1 cellular context compared by ENCODE assay signal in the genomic region with DNA sequence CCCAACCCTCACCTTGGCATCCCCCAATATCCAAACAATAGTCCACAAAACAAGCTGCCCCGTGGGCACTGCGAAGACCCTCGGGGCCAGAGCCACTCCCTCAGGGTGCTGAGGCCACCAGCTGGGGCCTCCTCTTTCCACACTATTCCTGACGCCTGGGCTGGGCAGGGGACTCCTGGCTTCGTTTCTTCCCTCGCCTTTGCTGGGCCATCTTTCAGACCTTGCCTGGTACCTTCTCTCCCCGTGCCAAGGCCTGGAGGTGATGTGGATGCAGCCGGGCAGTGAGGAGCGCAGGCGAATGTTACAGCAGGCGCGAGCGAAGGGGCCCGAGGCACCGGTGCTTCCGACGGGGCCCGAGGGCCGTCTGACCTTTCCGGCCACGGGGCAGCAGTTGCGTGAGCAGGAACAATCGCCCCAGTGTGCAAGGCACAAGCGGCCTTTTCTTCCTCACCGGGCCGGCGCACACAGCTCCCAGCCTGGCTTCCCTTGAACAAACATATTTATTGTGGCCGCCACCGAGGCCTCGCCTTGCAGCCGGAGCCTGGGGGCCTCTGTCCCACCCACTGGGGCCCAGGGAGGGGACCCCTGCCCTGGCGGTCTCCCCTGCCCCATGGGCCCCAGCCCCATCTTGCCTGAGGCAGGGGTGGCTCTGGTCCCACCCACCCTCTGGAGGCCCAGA.
TF ChIP-seq lines count a peak whose summit lies in the region.

No MANE protein-coding gene starts in this region.

TF ChIP-seq in HepG2, 621 proteins besides CTCF, POLR2A, EP300 and RAD21 (continued from another document and continues in another):
- TF ChIP-seq TCF7 (IDR thresholded peaks at IDR 0.05; ENCODE audit: low read depth) (peak; percentile 62; the same call in 1 of the 2 replicates), ZNF615 (CRISPR knock-in tag; IDR thresholded peaks at IDR 0.05; ENCODE audit: borderline replicate concordance) (no peak), ZNF12 (CRISPR knock-in tag; IDR thresholded peaks at IDR 0.05) (peak; percentile 69), ZNF446 (CRISPR knock-in tag; IDR thresholded peaks at IDR 0.05) (no peak), ZNF616 (CRISPR knock-in tag; IDR thresholded peaks at IDR 0.05; ENCODE audit: low read depth) (peak; percentile 65; the same call in 1 of the 2 replicates), ZFP41 (CRISPR knock-in tag; IDR thresholded peaks at IDR 0.05; ENCODE audit: borderline replicate concordance) (peak; percentile 38; the same call in 1 of the 2 replicates), CREB3 (CRISPR knock-in tag; IDR thresholded peaks at IDR 0.05) (no peak), ZNF33A (CRISPR knock-in tag; IDR thresholded peaks at IDR 0.05; ENCODE audit: borderline replicate concordance) (no peak), KAT8 (CRISPR knock-in tag; IDR thresholded peaks at IDR 0.05) (peak; percentile 78), NR2F1 (CRISPR knock-in tag; IDR thresholded peaks at IDR 0.05) (peak; percentile 92 to 94), GTF2F1 (IDR thresholded peaks at IDR 0.05; ENCODE audit: low read length) (no peak), ZNF841 (CRISPR knock-in tag; IDR thresholded peaks at IDR 0.05; ENCODE audit: borderline replicate concordance) (no peak), FOXJ3 (CRISPR knock-in tag; IDR thresholded peaks at IDR 0.05; ENCODE audit: borderline replicate concordance) (peak; percentile 86), SMARCC2 (IDR thresholded peaks at IDR 0.05) (no peak), HNRNPUL1 (IDR thresholded peaks at IDR 0.05; ENCODE audit: low read depth, low read length) (no peak), ZNF598 (CRISPR knock-in tag; IDR thresholded peaks at IDR 0.05; ENCODE audit: borderline replicate concordance) (0 out of 2 replicates have a peak, but pooled peaks have one; percentile 44), DNMT3B (CRISPR knock-in tag; conservative IDR thresholded peaks at IDR 0.05) (no peak), YEATS2 (CRISPR knock-in tag; IDR thresholded peaks at IDR 0.05; ENCODE audit: borderline replicate concordance) (peak; percentile 60; the same call in 1 of the 2 replicates), DMAP1 (CRISPR knock-in tag; IDR thresholded peaks at IDR 0.05) (peak; percentile 85), KLF9 (CRISPR knock-in tag; IDR thresholded peaks at IDR 0.05; ENCODE audit: low read depth) (no peak), SALL2 (CRISPR knock-in tag; IDR thresholded peaks at IDR 0.05) (peak; percentile 84), ZFP91 (CRISPR knock-in tag; IDR thresholded peaks at IDR 0.05; ENCODE audit: borderline replicate concordance) (peak; percentile 64), IRX3 (CRISPR knock-in tag; IDR thresholded peaks at IDR 0.05; ENCODE audit: borderline replicate concordance, low read depth) (no peak), ZNF138 (CRISPR knock-in tag; IDR thresholded peaks at IDR 0.05; ENCODE audit: low read depth) (peak; percentile 79; the same call in 1 of the 2 replicates), MNT (IDR thresholded peaks at IDR 0.05) (peak; percentile 30; the same call in 1 of the 2 replicates), HOXA7 (CRISPR knock-in tag; IDR thresholded peaks at IDR 0.05) (no peak), ZNF256 (CRISPR knock-in tag; conservative IDR thresholded peaks at IDR 0.05) (peak; percentile 45; the same call in 1 of the 2 replicates), EEA1 (CRISPR knock-in tag; IDR thresholded peaks at IDR 0.05; ENCODE audit: borderline replicate concordance) (peak; percentile 76; the same call in 1 of the 2 replicates), GATA4 (IDR thresholded peaks at IDR 0.05; ENCODE audit: borderline replicate concordance, low read depth) (peak; percentile 77), CREB1 (IDR thresholded peaks at IDR 0.05) (no peak), CREB1 (CRISPR knock-in tag; IDR thresholded peaks at IDR 0.05) (no peak), POGZ (CRISPR knock-in tag; IDR thresholded peaks at IDR 0.05) (peak; percentile 74), ZBTB40 (IDR thresholded peaks at IDR 0.05) (no peak), ZBTB40 (CRISPR knock-in tag; IDR thresholded peaks at IDR 0.05) (peak; percentile 73), ZBTB8A (CRISPR knock-in tag; IDR thresholded peaks at IDR 0.05; ENCODE audit: borderline replicate concordance, low read depth) (no peak)
- TF ChIP-seq, protein P1, sequence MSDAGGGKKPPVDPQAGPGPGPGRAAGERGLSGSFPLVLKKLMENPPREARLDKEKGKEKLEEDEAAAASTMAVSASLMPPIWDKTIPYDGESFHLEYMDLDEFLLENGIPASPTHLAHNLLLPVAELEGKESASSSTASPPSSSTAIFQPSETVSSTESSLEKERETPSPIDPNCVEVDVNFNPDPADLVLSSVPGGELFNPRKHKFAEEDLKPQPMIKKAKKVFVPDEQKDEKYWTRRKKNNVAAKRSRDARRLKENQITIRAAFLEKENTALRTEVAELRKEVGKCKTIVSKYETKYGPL (CRISPR knock-in tag; IDR thresholded peaks at IDR 0.05), result peak; percentile 78
- TF ChIP-seq, protein P2, sequence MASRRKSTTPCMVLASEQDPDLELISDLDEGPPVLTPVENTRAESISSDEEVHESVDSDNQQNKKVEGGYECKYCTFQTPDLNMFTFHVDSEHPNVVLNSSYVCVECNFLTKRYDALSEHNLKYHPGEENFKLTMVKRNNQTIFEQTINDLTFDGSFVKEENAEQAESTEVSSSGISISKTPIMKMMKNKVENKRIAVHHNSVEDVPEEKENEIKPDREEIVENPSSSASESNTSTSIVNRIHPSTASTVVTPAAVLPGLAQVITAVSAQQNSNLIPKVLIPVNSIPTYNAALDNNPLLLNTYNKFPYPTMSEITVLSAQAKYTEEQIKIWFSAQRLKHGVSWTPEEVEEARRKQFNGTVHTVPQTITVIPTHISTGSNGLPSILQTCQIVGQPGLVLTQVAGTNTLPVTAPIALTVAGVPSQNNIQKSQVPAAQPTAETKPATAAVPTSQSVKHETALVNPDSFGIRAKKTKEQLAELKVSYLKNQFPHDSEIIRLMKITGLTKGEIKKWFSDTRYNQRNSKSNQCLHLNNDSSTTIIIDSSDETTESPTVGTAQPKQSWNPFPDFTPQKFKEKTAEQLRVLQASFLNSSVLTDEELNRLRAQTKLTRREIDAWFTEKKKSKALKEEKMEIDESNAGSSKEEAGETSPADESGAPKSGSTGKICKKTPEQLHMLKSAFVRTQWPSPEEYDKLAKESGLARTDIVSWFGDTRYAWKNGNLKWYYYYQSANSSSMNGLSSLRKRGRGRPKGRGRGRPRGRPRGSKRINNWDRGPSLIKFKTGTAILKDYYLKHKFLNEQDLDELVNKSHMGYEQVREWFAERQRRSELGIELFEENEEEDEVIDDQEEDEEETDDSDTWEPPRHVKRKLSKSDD (CRISPR knock-in tag; IDR thresholded peaks at IDR 0.05; ENCODE audit: low read depth), result peak; percentile 85; the same call in 1 of the 2 replicates
- TF ChIP-seq, protein P3, sequence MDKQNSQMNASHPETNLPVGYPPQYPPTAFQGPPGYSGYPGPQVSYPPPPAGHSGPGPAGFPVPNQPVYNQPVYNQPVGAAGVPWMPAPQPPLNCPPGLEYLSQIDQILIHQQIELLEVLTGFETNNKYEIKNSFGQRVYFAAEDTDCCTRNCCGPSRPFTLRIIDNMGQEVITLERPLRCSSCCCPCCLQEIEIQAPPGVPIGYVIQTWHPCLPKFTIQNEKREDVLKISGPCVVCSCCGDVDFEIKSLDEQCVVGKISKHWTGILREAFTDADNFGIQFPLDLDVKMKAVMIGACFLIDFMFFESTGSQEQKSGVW (CRISPR knock-in tag; IDR thresholded peaks at IDR 0.05; ENCODE audit: borderline replicate concordance), result no peak
- TF ChIP-seq, protein P4, sequence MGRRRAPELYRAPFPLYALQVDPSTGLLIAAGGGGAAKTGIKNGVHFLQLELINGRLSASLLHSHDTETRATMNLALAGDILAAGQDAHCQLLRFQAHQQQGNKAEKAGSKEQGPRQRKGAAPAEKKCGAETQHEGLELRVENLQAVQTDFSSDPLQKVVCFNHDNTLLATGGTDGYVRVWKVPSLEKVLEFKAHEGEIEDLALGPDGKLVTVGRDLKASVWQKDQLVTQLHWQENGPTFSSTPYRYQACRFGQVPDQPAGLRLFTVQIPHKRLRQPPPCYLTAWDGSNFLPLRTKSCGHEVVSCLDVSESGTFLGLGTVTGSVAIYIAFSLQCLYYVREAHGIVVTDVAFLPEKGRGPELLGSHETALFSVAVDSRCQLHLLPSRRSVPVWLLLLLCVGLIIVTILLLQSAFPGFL (CRISPR knock-in tag; IDR thresholded peaks at IDR 0.05), result no peak
